38 cellular contexts compared by ENCODE assay signal in the genomic region with DNA sequence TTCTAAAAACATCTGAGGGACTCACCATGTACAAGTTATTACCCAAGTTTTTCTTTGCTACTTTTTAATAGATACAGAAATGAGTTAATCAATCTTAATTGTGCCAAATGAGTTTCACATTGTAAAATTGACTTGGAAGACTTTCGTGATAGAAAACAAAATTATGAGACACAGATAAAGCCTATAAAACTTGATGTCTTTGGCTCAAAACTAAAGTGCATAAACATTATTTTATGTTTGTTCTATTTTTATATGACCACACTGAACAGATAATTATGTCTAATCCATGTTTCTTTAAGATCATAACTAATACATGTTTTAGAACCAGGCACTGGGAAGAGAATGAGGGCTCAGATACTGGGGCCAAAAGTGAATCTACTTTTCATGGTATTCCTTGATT.
"Had no signal": no experiment of that assay in that cellular context is flagged by ENCODE, and none has a peak within 500 bp of the region (broad histone marks: within the 10 kb centered on the region; RNA-seq: fewer than 3 reads in every experiment).

No MANE protein-coding gene starts in this region.

- DNase-seq: activated CD4-positive, alpha-beta memory T cell treated with anti-CD3 and anti-CD28 coated beads, Interleukin-2, amount 10 ng/mL, durations not matched to agents 7 days and 5 days; activated CD4-positive, alpha-beta T cell treated with anti-CD3 and anti-CD28 coated beads for 1 hour; activated CD4-positive, alpha-beta T cell treated with anti-CD3 and anti-CD28 coated beads for 36 hours; activated CD4-positive, alpha-beta T cell treated with anti-CD3 and anti-CD28 coated beads for 48 hours; activated CD4-positive, alpha-beta T cell treated with anti-CD3 and anti-CD28 coated beads, Interleukin-2, amount 10 ng/mL, durations not matched to agents 7 days and 5 days; activated CD4-positive, alpha-beta T cell treated with anti-CD3 and anti-CD28 coated beads, Interleukin-2, amount 50 U/mL, for 48 hours; activated CD4-positive, CD25-positive, alpha-beta regulatory T cell; activated CD8-positive, alpha-beta memory T cell treated with anti-CD3 and anti-CD28 coated beads for 24 hours; activated CD8-positive, alpha-beta memory T cell treated with anti-CD3 and anti-CD28 coated beads, Interleukin-2, amount 10 ng/mL, durations not matched to agents 7 days and 5 days; activated CD8-positive, alpha-beta memory T cell treated with anti-CD3 and anti-CD28 coated beads, Interleukin-2, amount 50 U/mL, for 48 hours; activated CD8-positive, alpha-beta T cell treated with anti-CD3 and anti-CD28 coated beads, Interleukin-2, amount 10 ng/mL, durations not matched to agents 7 days and 5 days; activated effector memory CD4-positive, alpha-beta T cell treated with Interleukin-2 at 50 U/mL for 16 hours; activated gamma-delta T cell; activated naive CD4-positive, alpha-beta T cell treated with anti-CD3 and anti-CD28 coated beads, Interleukin-2, amount 10 ng/mL, durations not matched to agents 7 days and 5 days; activated naive CD4-positive, alpha-beta T cell treated with Interleukin-2 at 50 U/mL for 16 hours; activated naive CD8-positive, alpha-beta T cell treated with anti-CD3 and anti-CD28 coated beads, Interleukin-2, amount 10 ng/mL, durations not matched to agents 7 days and 5 days; activated naive CD8-positive, alpha-beta T cell treated with anti-CD3 and anti-CD28 coated beads, Interleukin-2, amount 50 U/mL, for 24 hours; activated T-cell treated with anti-CD3 and anti-CD28 coated beads, Interleukin-2, amount 50 U/mL, for 24 hours; activated T-cell treated with anti-CD3 and anti-CD28 coated beads, Interleukin-2, amount 50 U/mL, for 48 hours; amygdala; anterior cingulate cortex; caudate nucleus; cerebellar nuclear complex; T-helper 1 cell; T-helper 2 cell; T-helper 9 cell; WERI-Rb-1 had no signal

- H3K4me3 ChIP-seq: ascending aorta, cardiac muscle cell had no signal

- H3K4me1 Mint-ChIP-seq: activated CD4-positive, alpha-beta memory T cell treated with anti-CD3 and anti-CD28 coated beads, Interleukin-2, amount 10 ng/mL, durations not matched to agents 7 days and 5 days; activated CD4-positive, alpha-beta T cell treated with anti-CD3 and anti-CD28 coated beads for 36 hours; activated CD4-positive, alpha-beta T cell treated with anti-CD3 and anti-CD28 coated beads, Interleukin-2, amount 10 ng/mL, durations not matched to agents 7 days and 5 days; activated CD8-positive, alpha-beta memory T cell treated with anti-CD3 and anti-CD28 coated beads, Interleukin-2, amount 10 ng/mL, durations not matched to agents 7 days and 5 days; activated naive CD4-positive, alpha-beta T cell treated with anti-CD3 and anti-CD28 coated beads, Interleukin-2, amount 10 ng/mL, durations not matched to agents 7 days and 5 days; activated naive CD4-positive, alpha-beta T cell treated with anti-CD3 and anti-CD28 coated beads, Interleukin-2, amount 50 U/mL, for 24 hours; activated naive CD8-positive, alpha-beta T cell treated with anti-CD3 and anti-CD28 coated beads, Interleukin-2, amount 10 ng/mL, durations not matched to agents 7 days and 5 days; activated naive CD8-positive, alpha-beta T cell treated with anti-CD3 and anti-CD28 coated beads, Interleukin-2, amount 50 U/mL, for 24 hours; brain; central memory CD8-positive, alpha-beta T cell; WTC11 had no signal

- H3K9me3 Mint-ChIP-seq: activated CD4-positive, alpha-beta T cell treated with anti-CD3 and anti-CD28 coated beads, Interleukin-2, amount 10 ng/mL, durations not matched to agents 7 days and 5 days had no signal

- H3K4me3 Mint-ChIP-seq: activated CD4-positive, alpha-beta memory T cell treated with anti-CD3 and anti-CD28 coated beads, Interleukin-2, amount 10 ng/mL, durations not matched to agents 7 days and 5 days; activated CD4-positive, alpha-beta T cell treated with anti-CD3 and anti-CD28 coated beads for 36 hours; activated CD4-positive, alpha-beta T cell treated with anti-CD3 and anti-CD28 coated beads, Interleukin-2, amount 10 ng/mL, durations not matched to agents 7 days and 5 days; activated CD8-positive, alpha-beta memory T cell treated with anti-CD3 and anti-CD28 coated beads, Interleukin-2, amount 10 ng/mL, durations not matched to agents 7 days and 5 days; activated CD8-positive, alpha-beta T cell treated with anti-CD3 and anti-CD28 coated beads, Interleukin-2, amount 10 ng/mL, durations not matched to agents 7 days and 5 days; activated naive CD4-positive, alpha-beta T cell treated with anti-CD3 and anti-CD28 coated beads, Interleukin-2, amount 10 ng/mL, durations not matched to agents 7 days and 5 days; activated naive CD4-positive, alpha-beta T cell treated with anti-CD3 and anti-CD28 coated beads, Interleukin-2, amount 50 U/mL, for 24 hours; activated naive CD8-positive, alpha-beta T cell; activated naive CD8-positive, alpha-beta T cell treated with anti-CD3 and anti-CD28 coated beads, Interleukin-2, amount 10 ng/mL, durations not matched to agents 7 days and 5 days; activated naive CD8-positive, alpha-beta T cell treated with anti-CD3 and anti-CD28 coated beads, Interleukin-2, amount 50 U/mL, for 24 hours; activated T-cell treated with anti-CD3 and anti-CD28 coated beads, Interleukin-2, amount 50 U/mL, for 24 hours; brain; central memory CD8-positive, alpha-beta T cell; T-helper 1 cell treated with Interleukin-12 subunit alpha and Interleukin-12 subunit beta and Interleukin-4 antibody, amounts not matched to agents 30 μg/mL and 1 μg/mL, for 36 hours; T-helper 2 cell treated with Interferon-gamma antibody and Interleukin-4, amounts not matched to agents 5 μg/mL and 100 μg/mL, for 36 hours; WTC11 had no signal

- H3K27ac Mint-ChIP-seq: activated CD4-positive, alpha-beta memory T cell treated with anti-CD3 and anti-CD28 coated beads, Interleukin-2, amount 10 ng/mL, durations not matched to agents 7 days and 5 days; activated CD4-positive, alpha-beta T cell treated with anti-CD3 and anti-CD28 coated beads for 36 hours; activated CD4-positive, alpha-beta T cell treated with anti-CD3 and anti-CD28 coated beads, Interleukin-2, amount 10 ng/mL, durations not matched to agents 7 days and 5 days; activated CD8-positive, alpha-beta memory T cell treated with anti-CD3 and anti-CD28 coated beads, Interleukin-2, amount 10 ng/mL, durations not matched to agents 7 days and 5 days; activated CD8-positive, alpha-beta T cell treated with anti-CD3 and anti-CD28 coated beads, Interleukin-2, amount 10 ng/mL, durations not matched to agents 7 days and 5 days; activated naive CD4-positive, alpha-beta T cell treated with anti-CD3 and anti-CD28 coated beads, Interleukin-2, amount 10 ng/mL, durations not matched to agents 7 days and 5 days; activated naive CD4-positive, alpha-beta T cell treated with anti-CD3 and anti-CD28 coated beads, Interleukin-2, amount 50 U/mL, for 24 hours; activated naive CD8-positive, alpha-beta T cell; activated naive CD8-positive, alpha-beta T cell treated with anti-CD3 and anti-CD28 coated beads, Interleukin-2, amount 10 ng/mL, durations not matched to agents 7 days and 5 days; activated naive CD8-positive, alpha-beta T cell treated with anti-CD3 and anti-CD28 coated beads, Interleukin-2, amount 50 U/mL, for 24 hours; activated T-cell treated with anti-CD3 and anti-CD28 coated beads, Interleukin-2, amount 50 U/mL, for 24 hours; activated T-helper 2 cell treated with anti-CD3 and anti-CD28 coated beads, Interferon-gamma antibody, Interleukin-2, Interleukin-4, amounts not matched to agents 10 μg/mL and 5 μg/mL and 100 μg/mL, durations not matched to agents 14 hours and 24 hours and 36 hours; brain; T-helper 1 cell treated with Interleukin-12 subunit alpha and Interleukin-12 subunit beta and Interleukin-4 antibody, amounts not matched to agents 30 μg/mL and 1 μg/mL, for 36 hours; T-helper 2 cell treated with Interferon-gamma antibody and Interleukin-4, amounts not matched to agents 5 μg/mL and 100 μg/mL, for 36 hours; WTC11 had no signal

- H3K27ac ChIP-seq: ascending aorta, cardiac muscle cell, WERI-Rb-1 had no signal

- ATAC-seq: activated CD4-positive, alpha-beta T cell treated with anti-CD3 and anti-CD28 coated beads for 36 hours; activated CD4-positive, CD25-positive, alpha-beta regulatory T cell treated with anti-CD3 and anti-CD28 coated beads, Interleukin-2, amount 50 U/mL, for 24 hours; activated CD8-positive, alpha-beta memory T cell treated with anti-CD3 and anti-CD28 coated beads, Interleukin-2, amount 10 ng/mL, durations not matched to agents 7 days and 5 days; activated CD8-positive, alpha-beta T cell treated with anti-CD3 and anti-CD28 coated beads, Interleukin-2, amount 10 ng/mL, durations not matched to agents 7 days and 5 days; activated naive CD8-positive, alpha-beta T cell treated with anti-CD3 and anti-CD28 coated beads, Interleukin-2, amount 50 U/mL, for 24 hours; WTC11 had no signal

- H3K36me3 Mint-ChIP-seq: activated CD8-positive, alpha-beta memory T cell treated with anti-CD3 and anti-CD28 coated beads, Interleukin-2, amount 10 ng/mL, durations not matched to agents 7 days and 5 days; activated naive CD4-positive, alpha-beta T cell treated with anti-CD3 and anti-CD28 coated beads, Interleukin-2, amount 10 ng/mL, durations not matched to agents 7 days and 5 days; activated naive CD8-positive, alpha-beta T cell; activated naive CD8-positive, alpha-beta T cell treated with anti-CD3 and anti-CD28 coated beads, Interleukin-2, amount 10 ng/mL, durations not matched to agents 7 days and 5 days; brain; WTC11 had no signal
